In the genomic region with DNA sequence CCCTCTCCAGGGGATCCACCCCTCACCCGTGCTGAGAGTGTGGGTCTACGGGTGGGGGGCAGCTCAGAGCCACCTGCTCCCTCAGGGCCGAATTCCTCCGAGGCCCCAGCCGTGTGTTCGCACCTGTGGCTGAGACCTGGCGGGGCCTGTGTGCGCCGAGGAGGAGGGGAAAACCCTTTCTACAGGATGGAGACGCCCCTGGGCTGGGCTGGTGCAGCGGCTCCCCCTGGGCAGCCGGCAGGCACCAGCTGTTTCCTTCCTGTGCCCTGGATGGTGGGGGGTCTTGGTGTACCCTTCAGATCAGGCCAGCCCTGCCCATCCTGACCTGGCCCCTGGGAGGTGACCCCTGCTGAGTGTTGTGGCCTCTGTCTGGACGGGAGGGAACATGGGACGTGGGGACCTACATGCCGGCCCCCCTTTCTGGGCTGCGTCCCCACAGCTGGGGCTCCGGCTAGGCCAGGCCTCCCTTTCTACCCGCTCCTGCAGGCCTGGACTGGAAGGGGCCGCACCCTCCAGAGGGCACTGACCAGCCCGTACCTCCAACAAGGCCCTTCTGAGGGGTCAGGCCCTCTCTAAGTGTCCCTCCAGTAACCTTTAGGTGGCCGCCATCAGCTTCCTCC, we compare ENCODE assay signal across 18 cellular contexts. TPM values are rescaled to one million over a fixed set of nuclear protein-coding genes. Genes with fewer than 3 reads are reported as not detected.
DNase-seq lines count a peak whose midpoint lies in the region; ATAC-seq and TF ChIP-seq lines count a peak whose summit lies in the region.
"Had no signal": no experiment of that assay in that cellular context is flagged by ENCODE, and none has a peak within 500 bp of the region (broad histone marks: within the 10 kb centered on the region; RNA-seq: fewer than 3 reads in every experiment).

No MANE protein-coding gene starts in this region.

- H3K9me3 Mint-ChIP-seq in stimulated activated naive CD8-positive, alpha-beta T cell treated with anti-CD3 and anti-CD28 coated beads, Interleukin-15, amount 100 ng/mL, for 72 hours = no peaks in the 10 kb centered on the region
- H3K9me3 Mint-ChIP-seq in neural progenitor cell = peaks cover 4% of the 10 kb centered on the region
- H3K9me3 Mint-ChIP-seq: CD4-positive, alpha-beta memory T cell had no signal

- peak; percentile 26 for ATAC-seq in stimulated activated naive CD8-positive, alpha-beta T cell treated with anti-CD3 and anti-CD28 coated beads, Interleukin-15, amount 100 ng/mL, for 72 hours
- ATAC-seq in stimulated activated naive CD8-positive, alpha-beta T cell treated with anti-CD3 and anti-CD28 coated beads, Interleukin-15, Interleukin-2, amounts not matched to agents 100 U/mL and 50 U/mL, for 24 hours = no peak
- no peak for ATAC-seq in HG02970 (IDR thresholded peaks at IDR 0.05; ENCODE audit: low FRiP score, unreplicated experiment)
- ATAC-seq: HCT116 had no signal

- no peak overlapping the region for H3K27ac ChIP-seq in neural progenitor cell
- H3K27ac ChIP-seq: Peyer's patch, SJSA1 had no signal

- no peaks in the 10 kb centered on the region for H3K27me3 ChIP-seq in neural progenitor cell
- H3K27me3 ChIP-seq: Peyer's patch had no signal

- no peak for TF ChIP-seq CTCF in neural progenitor cell (IDR thresholded peaks at IDR 0.05)

- H3K27me3 Mint-ChIP-seq in stimulated activated naive CD8-positive, alpha-beta T cell treated with anti-CD3 and anti-CD28 coated beads, Interleukin-15, amount 100 ng/mL, for 72 hours = no peaks in the 10 kb centered on the region
- peaks cover 4% of the 10 kb centered on the region for H3K27me3 Mint-ChIP-seq in neural progenitor cell (ENCODE audit: insufficient read depth, low read depth)
- H3K27me3 Mint-ChIP-seq: CD4-positive, alpha-beta memory T cell had no signal

- no peak overlapping the region for H3K4me3 Mint-ChIP-seq in stimulated activated naive CD8-positive, alpha-beta T cell treated with anti-CD3 and anti-CD28 coated beads, Interleukin-15, amount 100 ng/mL, for 72 hours
- no peak overlapping the region for H3K4me3 Mint-ChIP-seq in neural progenitor cell
- H3K4me3 Mint-ChIP-seq: CD4-positive, alpha-beta memory T cell had no signal

- DNase-seq in stimulated activated naive CD8-positive, alpha-beta T cell treated with anti-CD3 and anti-CD28 coated beads, Interleukin-15, amount 100 ng/mL, for 72 hours = no peak
- no peak for DNase-seq in stimulated activated naive CD8-positive, alpha-beta T cell treated with anti-CD3 and anti-CD28 coated beads, Interleukin-15, Interleukin-2, amounts not matched to agents 100 U/mL and 50 U/mL, for 24 hours
- no peak for DNase-seq in neural progenitor cell (ENCODE audit: low spot score)
- DNase-seq in T1000 (lab: John Stamatoyannopoulos, UW) = no peak
- DNase-seq in NCI-H1436 (lab: John Stamatoyannopoulos, UW) = no peak
- DNase-seq: 8988T; Calu3; CD4-positive, alpha-beta memory T cell; GF-D8; NCI-H1092 treated with DMSO at 0.1 percent for 48 hours; NCI-H2081; NCI-H2171 treated with DMSO at 0.1 percent for 48 hours; NK-92 treated with Interleukin-12 subunit alpha and Interleukin-12 subunit beta, amount 100 ng/mL, for 24 hours; Peyer's patch had no signal

- peaks cover 5% of the 10 kb centered on the region for H3K4me1 Mint-ChIP-seq in stimulated activated naive CD8-positive, alpha-beta T cell treated with anti-CD3 and anti-CD28 coated beads, Interleukin-15, amount 100 ng/mL, for 72 hours
- H3K4me1 Mint-ChIP-seq in neural progenitor cell = no peaks in the 10 kb centered on the region
- H3K4me1 Mint-ChIP-seq: CD4-positive, alpha-beta memory T cell had no signal

- no peaks in the 10 kb centered on the region for H3F3A ChIP-seq in neural progenitor cell (ENCODE audit: low read depth)

- no peaks in the 10 kb centered on the region for H3K4me1 ChIP-seq in neural progenitor cell
- H3K4me1 ChIP-seq: Peyer's patch, SJSA1 had no signal

- H3K36me3 Mint-ChIP-seq in neural progenitor cell = peaks cover 2% of the 10 kb centered on the region
- H3K36me3 Mint-ChIP-seq: CD4-positive, alpha-beta memory T cell had no signal

- H3K9me3 ChIP-seq in neural progenitor cell (ENCODE audit: low read depth) = no peaks in the 10 kb centered on the region
- H3K9me3 ChIP-seq: Peyer's patch, SJSA1 had no signal

- no peaks in the 10 kb centered on the region for H3K79me2 ChIP-seq in neural progenitor cell (ENCODE audit: low read depth)

- H4K20me1 ChIP-seq in neural progenitor cell (ENCODE audit: low read depth) = no peaks in the 10 kb centered on the region

- H3K9ac ChIP-seq in neural progenitor cell = peak overlapping the region; percentile 20

- H3K4me3 ChIP-seq in neural progenitor cell = no peak overlapping the region
- H3K4me3 ChIP-seq: Peyer's patch, SJSA1 had no signal

- no peak overlapping the region for H3K4me2 ChIP-seq in neural progenitor cell

- no peaks in the 10 kb centered on the region for H3K36me3 ChIP-seq in neural progenitor cell
- H3K36me3 ChIP-seq: SJSA1 had no signal

- H3K27ac Mint-ChIP-seq in stimulated activated naive CD8-positive, alpha-beta T cell treated with anti-CD3 and anti-CD28 coated beads, Interleukin-15, amount 100 ng/mL, for 72 hours = no peak overlapping the region
- H3K27ac Mint-ChIP-seq in neural progenitor cell = peak overlapping the region; percentile 21
- H3K27ac Mint-ChIP-seq: CD4-positive, alpha-beta memory T cell had no signal

- H2AFZ ChIP-seq in neural progenitor cell (replicated peaks) = no peak overlapping the region

RNA-seq across cellular contexts. Expression of a gene that starts 28.3 kb away (rescaled TPM):
- not detected in 2 replicates for total RNA-seq in neural progenitor cell (ENCODE audit: low replicate concordance)
- total RNA-seq: Calu3; CD4-positive, alpha-beta memory T cell; NCI-H460; Peyer's patch; SJSA1 had no signal

RNA-seq across cellular contexts. Expression of a gene that starts 37.9 kb away (rescaled TPM):
- total RNA-seq in neural progenitor cell (ENCODE audit: low replicate concordance) = 31.8 and 48.5 TPM in 2 replicates

RNA-seq across cellular contexts. Expression of a gene that starts 38.0 kb away (rescaled TPM):
- 5.0 and 11.6 TPM in 2 replicates for total RNA-seq in neural progenitor cell (ENCODE audit: low replicate concordance)
